ENCODE assay signal across 8 cellular contexts in genomic region chr7:148543-148931, GRCh38. TPM values are rescaled to one million over a fixed set of nuclear protein-coding genes. Genes with fewer than 3 reads are reported as not detected.
DNase-seq lines count a peak whose midpoint lies in the region; ATAC-seq and TF ChIP-seq lines count a peak whose summit lies in the region.

No MANE protein-coding gene starts in this region.

- H3K36me3 Mint-ChIP-seq in T-helper 17 cell (ENCODE audit: low read depth): peaks cover 2% of the 10 kb centered on the region

- TF ChIP-seq CTCF in GM12864 (IDR thresholded peaks at IDR 0.05; ENCODE audit: low read depth, low read length, missing control alignments) (no peak), fibroblast of pulmonary artery (IDR thresholded peaks at IDR 0.05; ENCODE audit: low read length, missing control alignments) (no peak), retinal pigment epithelial cell (conservative IDR thresholded peaks at IDR 0.05; ENCODE audit: low read depth, low read length) (no peak), GM13977 (IDR thresholded peaks at IDR 0.05; ENCODE audit: extremely low read depth, insufficient read depth, missing control alignments) (no peak)

- in situ Hi-C loops in GM13977 (cut with MboI; ENCODE audit: low pct_unique_long_range_greater_than_20kb, low sequenced_read_pairs, unreplicated experiment): no loop called here

- peak overlapping the region; percentile 52; the same call in 1 of the 2 replicates for H3K4me3 ChIP-seq in GM12864 (ENCODE audit: low read depth, low read length)
- peak overlapping the region; percentile 69 for H3K4me3 ChIP-seq in fibroblast of pulmonary artery (replicated peaks; ENCODE audit: low read depth, low read length)
- H3K4me3 ChIP-seq in retinal pigment epithelial cell (ENCODE audit: low read length): peak overlapping the region; percentile 70

- H3K27ac Mint-ChIP-seq in T-helper 17 cell: peak overlapping the region; percentile 97

- H3K27me3 Mint-ChIP-seq in T-helper 17 cell: no peaks in the 10 kb centered on the region

- DNase-seq in GM12864 (ENCODE audit: low read depth) (no peak), T-helper 17 cell (no peak), fibroblast of pulmonary artery (ENCODE audit: low read depth) (no peak), retinal pigment epithelial cell (ENCODE audit: low read depth) (no peak), cerebellum (ENCODE audit: low spot score) (no peak), COLO668 (lab: John Stamatoyannopoulos, UW; ENCODE audit: unreplicated experiment) (no peak), GM13977 (ENCODE audit: low spot score) (no peak), AG08396 (ENCODE audit: low spot score) (no peak)

- no peaks in the 10 kb centered on the region for H3K9me3 ChIP-seq in T-helper 17 cell (ENCODE audit: control insufficient read depth, low read length, poor library complexity, severe bottlenecking)

- ATAC-seq in T-helper 17 cell: no peak

- H3K4me1 Mint-ChIP-seq in T-helper 17 cell: peaks cover 15% of the 10 kb centered on the region

- peak overlapping the region; percentile 94 for H3K4me3 Mint-ChIP-seq in T-helper 17 cell

RNA-seq across cellular contexts. Expression of gene FAM20C, which starts 43.8 kb away (rescaled TPM):
- total RNA-seq in T-helper 17 cell: 1 to 10 TPM; 1.4 to 2.8 TPM
- total RNA-seq in cerebellum: 19.8 TPM
